Comparison of ENCODE assay signal across 9 cellular contexts in the genomic region with DNA sequence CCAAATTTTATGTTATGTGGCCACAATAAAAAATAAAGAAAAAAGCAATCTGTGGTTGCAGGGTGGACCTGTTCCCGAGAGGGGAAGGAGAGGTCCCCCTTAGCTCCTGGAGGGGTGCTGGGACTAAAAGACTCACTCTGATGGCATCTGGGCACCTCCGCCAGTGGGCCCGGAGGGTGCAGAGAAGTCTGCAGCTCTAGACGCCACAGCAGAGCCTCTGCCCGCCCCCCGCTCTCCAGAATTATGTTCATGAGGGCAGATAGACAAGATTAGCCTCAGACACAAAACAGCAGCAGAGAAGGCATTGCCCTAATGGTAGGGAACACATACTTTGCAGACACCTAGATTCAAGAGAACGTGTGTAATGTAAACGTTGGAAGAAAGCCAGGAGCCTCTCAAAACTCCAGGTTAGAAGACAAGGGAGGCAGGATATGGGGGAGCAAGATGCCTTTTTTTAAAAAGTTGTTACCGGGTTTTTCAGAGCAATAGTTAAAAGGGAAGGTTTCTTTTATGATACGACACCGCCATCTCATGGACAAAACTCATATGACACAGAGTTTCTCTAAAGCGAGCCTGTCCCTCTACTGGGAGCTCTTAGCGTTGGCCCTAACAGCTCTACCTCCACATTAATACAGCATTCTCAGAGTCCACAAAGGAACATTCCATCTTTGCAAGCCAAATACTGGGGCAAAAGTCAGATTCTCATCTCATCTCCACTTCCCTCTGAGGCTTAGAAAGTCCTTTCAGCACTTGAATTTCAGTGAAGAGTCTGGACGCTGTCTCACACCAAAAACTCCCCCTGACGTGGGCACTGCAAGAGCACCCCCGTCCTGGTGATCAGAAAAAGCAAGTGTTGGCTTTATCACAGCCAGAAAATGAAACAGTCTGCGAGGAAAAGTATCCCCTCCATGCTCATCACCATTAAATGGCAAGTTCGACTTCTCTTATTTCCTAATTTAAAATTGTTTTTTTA. TPM values are rescaled to one million over a fixed set of nuclear protein-coding genes. Genes with fewer than 3 reads are reported as not detected.
A peak's percentile ranks its signal among the peaks of the same experiment; 100 is the strongest.
DNase-seq lines count a peak whose midpoint lies in the region; ATAC-seq and TF ChIP-seq lines count a peak whose summit lies in the region.
"Had no signal": no experiment of that assay in that cellular context is flagged by ENCODE, and none has a peak within 500 bp of the region (broad histone marks: within the 10 kb centered on the region; RNA-seq: fewer than 3 reads in every experiment).

No MANE protein-coding gene starts in this region.

- 34% methylated on average over 18 of the region's 18 CpGs for WGBS in hepatocyte (ENCODE audit: low lambda C conversion rate, missing lambda C conversion rate)

- no peak overlapping the region for H3K9ac ChIP-seq in skeletal muscle satellite cell (ENCODE audit: low read depth, low read length)

- H3K9me2 ChIP-seq in hepatocyte (replicated peaks; ENCODE audit: insufficient read depth): no peaks in the 10 kb centered on the region

- H3K4me1 ChIP-seq in SJCRH30 (no peaks in the 10 kb centered on the region), hepatocyte (ENCODE audit: insufficient read depth) (no peaks in the 10 kb centered on the region), skeletal muscle satellite cell (ENCODE audit: control insufficient read depth, insufficient read depth, low read length) (no peaks in the 10 kb centered on the region)

- no peaks in the 10 kb centered on the region for H3K9me3 ChIP-seq in SJCRH30 (replicated peaks)
- no peaks in the 10 kb centered on the region for H3K9me3 ChIP-seq in hepatocyte (ENCODE audit: low read depth)
- H3K9me3 ChIP-seq in skeletal muscle satellite cell (replicated peaks; ENCODE audit: low read length): no peaks in the 10 kb centered on the region

- DNase-seq in stimulated activated CD4-positive, alpha-beta T cell treated with anti-CD3 and anti-CD28 coated beads, Interleukin-12 subunit alpha, Interleukin-12 subunit beta, amount 100 ng/mL, for 4 hours: peak; percentile 18
- DNase-seq in stimulated activated CD4-positive, alpha-beta T cell treated with anti-CD3 and anti-CD28 coated beads, Interleukin-4, amount 100 ng/mL, for 1 hour: no peak
- peak; percentile 55 for DNase-seq in KG1 (lab: John Stamatoyannopoulos, UW)
- DNase-seq in SJCRH30: peak; percentile 9 to 71
- DNase-seq in astrocyte of the hippocampus (ENCODE audit: low read depth, low spot score): peak; percentile 84
- peak; percentile 85 for DNase-seq in hepatocyte (ENCODE audit: low spot score)

- ATAC-seq in HG02973 (IDR thresholded peaks at IDR 0.05; ENCODE audit: unreplicated experiment): no peak

- H3K36me3 ChIP-seq in SJCRH30 (no peaks in the 10 kb centered on the region), hepatocyte (replicated peaks; ENCODE audit: insufficient read depth, low read depth) (no peaks in the 10 kb centered on the region), skeletal muscle satellite cell (ENCODE audit: insufficient read depth, low read length) (no peaks in the 10 kb centered on the region)

- H3K4me3 ChIP-seq in SJCRH30: no peak overlapping the region
- H3K4me3 ChIP-seq in hepatocyte: no peak overlapping the region
- H3K4me3 ChIP-seq in skeletal muscle satellite cell (ENCODE audit: low read length): no peak overlapping the region

- H2AFZ ChIP-seq in hepatocyte: no peak overlapping the region

- peak; percentile 85 for TF ChIP-seq CTCF in hepatocyte (IDR thresholded peaks at IDR 0.05; ENCODE audit: poor library complexity)

- H3K79me2 ChIP-seq in hepatocyte: no peaks in the 10 kb centered on the region

- H3K27ac ChIP-seq in SJCRH30: no peak overlapping the region
- no peak overlapping the region for H3K27ac ChIP-seq in hepatocyte

- peak overlapping the region; percentile 11 for H3K4me2 ChIP-seq in hepatocyte
- H3K4me2 ChIP-seq in skeletal muscle satellite cell (ENCODE audit: low read length): peak overlapping the region; percentile 19

- no peaks in the 10 kb centered on the region for H4K20me1 ChIP-seq in hepatocyte (ENCODE audit: insufficient read depth, poor library complexity, severe bottlenecking)

- H3K27me3 ChIP-seq in SJCRH30 (no peaks in the 10 kb centered on the region), hepatocyte (peaks cover 14% of the 10 kb centered on the region), skeletal muscle satellite cell (ENCODE audit: control insufficient read depth, insufficient read depth, low read length) (peaks cover 12% of the 10 kb centered on the region)

RNA-seq across cellular contexts. Expression of gene FOXF2, which starts 47.2 kb away (rescaled TPM):
- total RNA-seq in SJCRH30 (2014; rRNA removed; shearing (Covaris generic)): 2.8 and 3.7 TPM in 2 replicates
- 18.0 and 28.0 TPM in 2 replicates for total RNA-seq in hepatocyte
- 24.9 and 31.5 TPM in 2 replicates for polyA plus RNA-seq in hepatocyte
- 2.3 and 4.4 TPM in 2 replicates for total RNA-seq in skeletal muscle satellite cell (2012; rRNA removed)
- total RNA-seq: mononuclear cell had no signal
